In genomic region chr5:115962565-115963402, GRCh38 we compare ENCODE assay signal across 1 cellular context.
TF ChIP-seq lines count a peak whose summit lies in the region.

No MANE protein-coding gene starts in this region.

TF ChIP-seq in neural cell, 6 proteins besides CTCF, POLR2A, EP300 and RAD21:
- TF ChIP-seq MXI1 (conservative IDR thresholded peaks at IDR 0.05; ENCODE audit: poor library complexity, severe bottlenecking) (no peak), POLR2AphosphoS5 (IDR thresholded peaks at IDR 0.05) (no peak), TAF1 (IDR thresholded peaks at IDR 0.05; ENCODE audit: low read depth) (no peak), SMC3 (conservative IDR thresholded peaks at IDR 0.05; ENCODE audit: poor library complexity) (no peak), EZH2 (IDR thresholded peaks at IDR 0.05; ENCODE audit: borderline replicate concordance, insufficient read depth, low read length, poor library complexity, severe bottlenecking) (no peak)
- TF ChIP-seq, protein P1, sequence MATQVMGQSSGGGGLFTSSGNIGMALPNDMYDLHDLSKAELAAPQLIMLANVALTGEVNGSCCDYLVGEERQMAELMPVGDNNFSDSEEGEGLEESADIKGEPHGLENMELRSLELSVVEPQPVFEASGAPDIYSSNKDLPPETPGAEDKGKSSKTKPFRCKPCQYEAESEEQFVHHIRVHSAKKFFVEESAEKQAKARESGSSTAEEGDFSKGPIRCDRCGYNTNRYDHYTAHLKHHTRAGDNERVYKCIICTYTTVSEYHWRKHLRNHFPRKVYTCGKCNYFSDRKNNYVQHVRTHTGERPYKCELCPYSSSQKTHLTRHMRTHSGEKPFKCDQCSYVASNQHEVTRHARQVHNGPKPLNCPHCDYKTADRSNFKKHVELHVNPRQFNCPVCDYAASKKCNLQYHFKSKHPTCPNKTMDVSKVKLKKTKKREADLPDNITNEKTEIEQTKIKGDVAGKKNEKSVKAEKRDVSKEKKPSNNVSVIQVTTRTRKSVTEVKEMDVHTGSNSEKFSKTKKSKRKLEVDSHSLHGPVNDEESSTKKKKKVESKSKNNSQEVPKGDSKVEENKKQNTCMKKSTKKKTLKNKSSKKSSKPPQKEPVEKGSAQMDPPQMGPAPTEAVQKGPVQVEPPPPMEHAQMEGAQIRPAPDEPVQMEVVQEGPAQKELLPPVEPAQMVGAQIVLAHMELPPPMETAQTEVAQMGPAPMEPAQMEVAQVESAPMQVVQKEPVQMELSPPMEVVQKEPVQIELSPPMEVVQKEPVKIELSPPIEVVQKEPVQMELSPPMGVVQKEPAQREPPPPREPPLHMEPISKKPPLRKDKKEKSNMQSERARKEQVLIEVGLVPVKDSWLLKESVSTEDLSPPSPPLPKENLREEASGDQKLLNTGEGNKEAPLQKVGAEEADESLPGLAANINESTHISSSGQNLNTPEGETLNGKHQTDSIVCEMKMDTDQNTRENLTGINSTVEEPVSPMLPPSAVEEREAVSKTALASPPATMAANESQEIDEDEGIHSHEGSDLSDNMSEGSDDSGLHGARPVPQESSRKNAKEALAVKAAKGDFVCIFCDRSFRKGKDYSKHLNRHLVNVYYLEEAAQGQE (IDR thresholded peaks at IDR 0.05; ENCODE audit: borderline replicate concordance), result no peak
